Comparison of ENCODE assay signal across 1 cellular context in genomic region chr10:13136651-13137050, GRCh38.
TF ChIP-seq lines count a peak whose summit lies in the region.

No MANE protein-coding gene starts in this region.

TF ChIP-seq in HepG2, 621 proteins besides CTCF, POLR2A, EP300 and RAD21:
- TF ChIP-seq AKNA (CRISPR knock-in tag; IDR thresholded peaks at IDR 0.05; ENCODE audit: borderline replicate concordance) (no peak), JUN (CRISPR knock-in tag; IDR thresholded peaks at IDR 0.05) (no peak), NFATC3 (CRISPR knock-in tag; IDR thresholded peaks at IDR 0.05) (no peak), CEBPB (IDR thresholded peaks at IDR 0.05; ENCODE audit: borderline replicate concordance, low read depth, low read length) (peak; percentile 51; the same call in 1 of the 2 replicates), ZNF766 (CRISPR knock-in tag; IDR thresholded peaks at IDR 0.05; ENCODE audit: borderline replicate concordance) (no peak), ELF3 (CRISPR knock-in tag; IDR thresholded peaks at IDR 0.05) (no peak)
